Comparison of ENCODE assay signal across 1 cellular context in genomic region chr12:100199347-100200136, GRCh38.
A peak's percentile ranks its signal among the peaks of the same experiment; 100 is the strongest.
TF ChIP-seq lines count a peak whose summit lies in the region.

No MANE protein-coding gene starts in this region.

TF ChIP-seq in HepG2, 621 proteins besides CTCF, POLR2A, EP300 and RAD21 (continued from another document and continues in another):
- 0 out of 2 replicates have a peak, but pooled peaks have one; percentile 48 for TF ChIP-seq CREB3 (CRISPR knock-in tag; IDR thresholded peaks at IDR 0.05)
- TF ChIP-seq ZBTB10 (CRISPR knock-in tag; IDR thresholded peaks at IDR 0.05; ENCODE audit: borderline replicate concordance) = 0 out of 2 replicates have a peak, but pooled peaks have one; percentile 31
- no peak for TF ChIP-seq ZNF292 (CRISPR knock-in tag; IDR thresholded peaks at IDR 0.05; ENCODE audit: borderline replicate concordance, low read depth)
- peak; percentile 52; the same call in 1 of the 2 replicates for TF ChIP-seq E2F2 (CRISPR knock-in tag; IDR thresholded peaks at IDR 0.05; ENCODE audit: borderline replicate concordance)
- TF ChIP-seq ZNF121 (CRISPR knock-in tag; IDR thresholded peaks at IDR 0.05) = peak; percentile 94
- peak; percentile 83 for TF ChIP-seq HNRNPLL (IDR thresholded peaks at IDR 0.05; ENCODE audit: low read depth, low read length, poor library complexity, severe bottlenecking)
- TF ChIP-seq ZNF770 (CRISPR knock-in tag; IDR thresholded peaks at IDR 0.05) = peak; percentile 79; the same call in 1 of the 2 replicates
- TF ChIP-seq ETS1 (CRISPR knock-in tag; IDR thresholded peaks at IDR 0.05) = 0 out of 2 replicates have a peak, but pooled peaks have one; percentile 62
- TF ChIP-seq MTF1 (CRISPR knock-in tag; IDR thresholded peaks at IDR 0.05) = no peak
- peak; percentile 58; the same call in 1 of the 2 replicates for TF ChIP-seq ZNF678 (CRISPR knock-in tag; IDR thresholded peaks at IDR 0.05)
- TF ChIP-seq KAT7 (CRISPR knock-in tag; IDR thresholded peaks at IDR 0.05; ENCODE audit: borderline replicate concordance) = peak; percentile 44; the same call in 1 of the 2 replicates
- 0 out of 2 replicates have a peak, but pooled peaks have one; percentile 23 for TF ChIP-seq ZNF260 (CRISPR knock-in tag; IDR thresholded peaks at IDR 0.05; ENCODE audit: borderline replicate concordance, low read depth)
- TF ChIP-seq PHF8 (CRISPR knock-in tag; IDR thresholded peaks at IDR 0.05) = peak; percentile 53
- TF ChIP-seq ZNF639 (CRISPR knock-in tag; conservative IDR thresholded peaks at IDR 0.05) = no peak
- no peak for TF ChIP-seq ZFP1 (CRISPR knock-in tag; IDR thresholded peaks at IDR 0.05)
- TF ChIP-seq ZHX2 (IDR thresholded peaks at IDR 0.05; ENCODE audit: low read depth) = peak; percentile 7; the same call in 1 of the 2 replicates
- peak; percentile 74; the same call in 1 of the 2 replicates for TF ChIP-seq ZHX2 (CRISPR knock-in tag; IDR thresholded peaks at IDR 0.05; ENCODE audit: borderline replicate concordance)
- peak; percentile 75 for TF ChIP-seq ZBTB7B (CRISPR knock-in tag; IDR thresholded peaks at IDR 0.05)
- no peak for TF ChIP-seq TCF7L2 (IDR thresholded peaks at IDR 0.05; ENCODE audit: low read depth, low read length)
- TF ChIP-seq ZNF563 (CRISPR knock-in tag; IDR thresholded peaks at IDR 0.05) = peak; percentile 14; the same call in 1 of the 2 replicates
- TF ChIP-seq IRF2 (CRISPR knock-in tag; IDR thresholded peaks at IDR 0.05) = peak; percentile 25; the same call in 1 of the 2 replicates
- TF ChIP-seq ZNF670 (CRISPR knock-in tag; IDR thresholded peaks at IDR 0.05; ENCODE audit: borderline replicate concordance) = no peak
- peak; percentile 54; the same call in 1 of the 2 replicates for TF ChIP-seq ZMYM2 (CRISPR knock-in tag; IDR thresholded peaks at IDR 0.05)
- TF ChIP-seq PBX3 (CRISPR knock-in tag; IDR thresholded peaks at IDR 0.05; ENCODE audit: borderline replicate concordance) = no peak
- TF ChIP-seq ZNF83 (CRISPR knock-in tag; IDR thresholded peaks at IDR 0.05; ENCODE audit: borderline replicate concordance) = no peak
- 0 out of 2 replicates have a peak, but pooled peaks have one; percentile 35 for TF ChIP-seq CBFB (CRISPR knock-in tag; IDR thresholded peaks at IDR 0.05)
